10 cellular contexts compared by ENCODE assay signal in genomic region chr9:35662437-35662836, GRCh38. TPM values are rescaled to one million over a fixed set of nuclear protein-coding genes. Genes with fewer than 3 reads are reported as not detected.
DNase-seq lines count a peak whose midpoint lies in the region; ATAC-seq and TF ChIP-seq lines count a peak whose summit lies in the region.
"Had no signal": no experiment of that assay in that cellular context is flagged by ENCODE, and none has a peak within 500 bp of the region (broad histone marks: within the 10 kb centered on the region; RNA-seq: fewer than 3 reads in every experiment).

No MANE protein-coding gene starts in this region.

- H3K9me3 ChIP-seq in mammary epithelial cell (replicated peaks; ENCODE audit: insufficient read depth, low read length) (no peaks in the 10 kb centered on the region), transverse colon (no peaks in the 10 kb centered on the region)
- H3K9me3 ChIP-seq: mucosa of descending colon had no signal

- POLR2A ChIA-PET in MCF 10A (lab: Yijun Ruan, JAX), result interaction anchor here (0.5 to 2.6 kb wide), 4 partner anchors 8 to 72 kb away, joined by 3 to 16 read pairs (median 4); partner anchors contain the start of genes CREB3, TLN1 and TPM2
- POLR2A ChIA-PET in activated CD4-positive, alpha-beta memory T cell treated with anti-CD3 and anti-CD28 coated beads, Interleukin-2, amount 10 ng/mL, durations not matched to agents 7 days and 5 days (lab: Charles Lee), result interaction anchor here (0.9 to 11.8 kb wide), 7 partner anchors 11 to 87 kb away, joined by 3 to 257 read pairs (median 8); partner anchors contain the start of genes CD72, CREB3, GBA2 and RGP1

- no peak overlapping the region for H3K9ac ChIP-seq in mammary epithelial cell (ENCODE audit: insufficient read depth, low read length)

- H3K4me1 Mint-ChIP-seq in MCF 10A (ENCODE audit: insufficient read depth, unreplicated experiment), result peaks cover 25% of the 10 kb centered on the region
- H3K4me1 Mint-ChIP-seq in activated CD4-positive, alpha-beta memory T cell treated with anti-CD3 and anti-CD28 coated beads, Interleukin-2, amount 10 ng/mL, durations not matched to agents 7 days and 5 days, result peaks cover 84% of the 10 kb centered on the region
- H3K4me1 Mint-ChIP-seq in memory B cell, result peaks cover 40% of the 10 kb centered on the region

- 96% methylated on average over 4 of the region's 7 CpGs for WGBS in mammary epithelial cell (ENCODE audit: low coverage, missing lambda C conversion rate)
- WGBS in transverse colon (ENCODE audit: low coverage in 1 of 2), 2 donors, result 80 to 89% methylated on average over 5 to 7 of the region's 7 CpGs

- no peaks in the 10 kb centered on the region for H4K20me1 ChIP-seq in mammary epithelial cell (ENCODE audit: insufficient read depth, low read length)

- no peak for TF ChIP-seq POLR2A in transverse colon (IDR thresholded peaks at IDR 0.05)

- intact Hi-C loops in MCF 10A (cut with micrococcal nuclease), result no loop called here
- intact Hi-C loops in mammary epithelial cell (cut with micrococcal nuclease), result no loop called here
- intact Hi-C loops in transverse colon (cut with DNase I; ENCODE audit: low total_unique reads), result no loop called here

- BruUV-seq in MCF 10A (replicated peaks; lab: Mats Ljungman, UMichigan), result no TSS peak
- no TSS peak for BruUV-seq in mammary epithelial cell (replicated peaks; lab: Mats Ljungman, UMichigan)

- TF ChIP-seq EP300 in transverse colon (IDR thresholded peaks at IDR 0.05; ENCODE audit: low read depth), result no peak

- no peak overlapping the region for H3K4me2 ChIP-seq in mammary epithelial cell (ENCODE audit: insufficient read depth, low read depth, low read length)

- H3K36me3 ChIP-seq in mammary epithelial cell (ENCODE audit: insufficient read depth, low read length) (peaks cover 15% of the 10 kb centered on the region), transverse colon (no peaks in the 10 kb centered on the region)

- H3K9me3 Mint-ChIP-seq in MCF 10A (ENCODE audit: unreplicated experiment) (no peaks in the 10 kb centered on the region), memory B cell (no peaks in the 10 kb centered on the region)
- H3K9me3 Mint-ChIP-seq in activated CD4-positive, alpha-beta memory T cell treated with anti-CD3 and anti-CD28 coated beads, Interleukin-2, amount 10 ng/mL, durations not matched to agents 7 days and 5 days, result peaks cover 3% of the 10 kb centered on the region

- H3K27ac Mint-ChIP-seq in MCF 10A (ENCODE audit: low read depth, unreplicated experiment) (peak overlapping the region; percentile 74), memory B cell (peak overlapping the region; percentile 13)
- peak overlapping the region; percentile 86 for H3K27ac Mint-ChIP-seq in activated CD4-positive, alpha-beta memory T cell treated with anti-CD3 and anti-CD28 coated beads, Interleukin-2, amount 10 ng/mL, durations not matched to agents 7 days and 5 days

- H3K27ac ChIP-seq in mammary epithelial cell (ENCODE audit: insufficient read depth, low read depth, low read length) (no peak overlapping the region), transverse colon (peak overlapping the region; percentile 95 to 99 (median 98))

- H3K27me3 Mint-ChIP-seq in MCF 10A (ENCODE audit: insufficient read depth, unreplicated experiment) (no peaks in the 10 kb centered on the region), memory B cell (no peaks in the 10 kb centered on the region)
- peaks cover 4% of the 10 kb centered on the region for H3K27me3 Mint-ChIP-seq in activated CD4-positive, alpha-beta memory T cell treated with anti-CD3 and anti-CD28 coated beads, Interleukin-2, amount 10 ng/mL, durations not matched to agents 7 days and 5 days

- no peak for ATAC-seq in memory B cell (ENCODE audit: low read depth)
- ATAC-seq: mucosa of descending colon had no signal

- DNase-seq in MCF 10A (ENCODE audit: unreplicated experiment) (no peak), mammary epithelial cell (no peak), memory B cell (ENCODE audit: low spot score in 2 of 2) (no peak), transverse colon (no peak), NCI-H2029 (lab: John Stamatoyannopoulos, UW) (no peak), NCI-H82 (lab: John Stamatoyannopoulos, UW) (no peak), NCI-H1048 (lab: John Stamatoyannopoulos, UW) (no peak)
- no peak for DNase-seq in activated CD4-positive, alpha-beta memory T cell treated with anti-CD3 and anti-CD28 coated beads, Interleukin-2, amount 10 ng/mL, durations not matched to agents 7 days and 5 days
- DNase-seq: KBM-7 had no signal

- H3K4me1 ChIP-seq in mammary epithelial cell (ENCODE audit: insufficient read depth, low read length) (peaks cover 38% of the 10 kb centered on the region), transverse colon (peaks cover 18 to 62% (median 53%) of the 10 kb centered on the region in 4 donors)

- dilution Hi-C loops in mammary epithelial cell (cut with HindIII; ENCODE audit: low sequenced_read_pairs), result no loop called here

- TF ChIP-seq CTCF in MCF 10A (IDR thresholded peaks at IDR 0.05; ENCODE audit: unreplicated experiment), result no peak
- TF ChIP-seq CTCF in mammary epithelial cell (conservative IDR thresholded peaks at IDR 0.05 in 1 of 2, IDR thresholded peaks at IDR 0.05 in 1 of 2; ENCODE audit: extremely low read depth in 1 of 2, insufficient read depth in 1 of 2, low read depth in 1 of 2, low read length in 2 of 2), result no peak
- TF ChIP-seq CTCF in transverse colon (IDR thresholded peaks at IDR 0.05), result no peak

- H3K36me3 Mint-ChIP-seq in MCF 10A (ENCODE audit: insufficient read depth, unreplicated experiment) (peaks cover 36% of the 10 kb centered on the region), memory B cell (peaks cover 7% of the 10 kb centered on the region)
- peaks cover 53% of the 10 kb centered on the region for H3K36me3 Mint-ChIP-seq in activated CD4-positive, alpha-beta memory T cell treated with anti-CD3 and anti-CD28 coated beads, Interleukin-2, amount 10 ng/mL, durations not matched to agents 7 days and 5 days (ENCODE audit: low read depth)

- no peak overlapping the region for H2AFZ ChIP-seq in mammary epithelial cell (ENCODE audit: low read depth, low read length)

- H3K4me3 Mint-ChIP-seq in MCF 10A (ENCODE audit: unreplicated experiment), result no peak overlapping the region
- H3K4me3 Mint-ChIP-seq in activated CD4-positive, alpha-beta memory T cell treated with anti-CD3 and anti-CD28 coated beads, Interleukin-2, amount 10 ng/mL, durations not matched to agents 7 days and 5 days, result peak overlapping the region; percentile 80
- H3K4me3 Mint-ChIP-seq in memory B cell, result no peak overlapping the region

- in situ Hi-C loops in mammary epithelial cell (cut with MboI; ENCODE audit: low sequenced_read_pairs in 2 of 2), result no loop called here
- in situ Hi-C loops in transverse colon (cut with MboI; ENCODE audit: low pct_ligation_motif_present in 1 of 4, low pct_unique_long_range_greater_than_20kb in 1 of 4, low sequenced_read_pairs in 3 of 4), result no loop called here

- peaks cover 46% of the 10 kb centered on the region for H3K79me2 ChIP-seq in mammary epithelial cell (ENCODE audit: insufficient read depth, low read length)

- H3K4me3 ChIP-seq in mammary epithelial cell (replicated peaks in 1 of 3; ENCODE audit: insufficient read depth in 1 of 3, low read depth in 2 of 3, low read length in 3 of 3) (no peak overlapping the region), transverse colon (no peak overlapping the region)
- H3K4me3 ChIP-seq: mucosa of descending colon had no signal

- CTCF ChIA-PET in MCF 10A (lab: Yijun Ruan, JAX) (interaction anchor here (1.1 to 11.0 kb wide), 4 partner anchors 15 to 73 kb away, joined by 3 to 119 read pairs (median 11); partner anchors contain the start of genes CREB3 and TLN1), mammary epithelial cell (lab: Charles Lee; ENCODE audit: low non-redundant PET) (no interaction called here)
- CTCF ChIA-PET in activated CD4-positive, alpha-beta memory T cell treated with anti-CD3 and anti-CD28 coated beads, Interleukin-2, amount 10 ng/mL, durations not matched to agents 7 days and 5 days (lab: Charles Lee), result interaction anchor here (1.2 to 12.1 kb wide), 6 partner anchors 15 to 92 kb away, joined by 3 to 223 read pairs (median 24); partner anchors contain the start of genes CREB3, SIT1 and TLN1

- no peaks in the 10 kb centered on the region for H3K27me3 ChIP-seq in mammary epithelial cell (ENCODE audit: insufficient read depth, low read length)
- no peaks in the 10 kb centered on the region for H3K27me3 ChIP-seq in transverse colon

RNA-seq across cellular contexts. Expression of gene ARHGEF39, which starts 2.6 kb away (rescaled TPM):
- total RNA-seq in MCF 10A (2022) (2.9 and 5.1 TPM in 2 replicates), mammary epithelial cell (1 to 10 TPM in 1 of 2 donors, under 1 TPM in 1; 0.33 to 5.7 TPM), transverse colon (1 to 10 TPM; 1.6 to 7.4 (median 5.8) TPM)
- polyA plus RNA-seq in mammary epithelial cell, result 9.5 TPM
- polyA minus RNA-seq in mammary epithelial cell, result 7.8 TPM
- total RNA-seq in activated CD4-positive, alpha-beta memory T cell treated with anti-CD3 and anti-CD28 coated beads, Interleukin-2, amount 10 ng/mL, durations not matched to agents 7 days and 5 days, result 10 to 100 TPM; 19.1 to 19.9 TPM

RNA-seq across cellular contexts. Expression of gene CCDC107, which starts 4.3 kb away (rescaled TPM):
- 10.6 and 12.5 TPM in 2 replicates for total RNA-seq in MCF 10A (2022)
- total RNA-seq in mammary epithelial cell, result 10 to 100 TPM; 16.3 TPM
- 13.4 TPM for polyA plus RNA-seq in mammary epithelial cell
- polyA minus RNA-seq in mammary epithelial cell, result 2.9 TPM
- 10 to 100 TPM; 36.6 to 37.7 TPM for total RNA-seq in activated CD4-positive, alpha-beta memory T cell treated with anti-CD3 and anti-CD28 coated beads, Interleukin-2, amount 10 ng/mL, durations not matched to agents 7 days and 5 days
- 10 to 100 TPM; 32.0 to 50.1 (median 37.2) TPM for total RNA-seq in transverse colon

RNA-seq across cellular contexts. Expression of gene RMRP, which starts 4.6 kb away (rescaled TPM):
- total RNA-seq in MCF 10A (2022) (13,245 and 17,503 TPM in 2 replicates), mammary epithelial cell (over 10,000 TPM; 16,267 to 114,057 TPM), transverse colon (1,000 to 10,000 TPM; 1,115 to 7,222 (median 2,718) TPM)
- polyA plus RNA-seq in mammary epithelial cell, result 37.3 TPM
- 5,045 TPM for polyA minus RNA-seq in mammary epithelial cell
- total RNA-seq in activated CD4-positive, alpha-beta memory T cell treated with anti-CD3 and anti-CD28 coated beads, Interleukin-2, amount 10 ng/mL, durations not matched to agents 7 days and 5 days, result over 10,000 TPM in 1 of 2 experiments, 1,000 to 10,000 TPM in 1; 9,885 to 10,678 TPM

RNA-seq across cellular contexts. Expression of gene CA9, which starts 11.3 kb away (rescaled TPM):
- total RNA-seq in MCF 10A (2022) (not detected in 2 replicates), mammary epithelial cell (10 to 100 TPM in 1 of 2 donors, under 1 TPM in 1; 0.50 to 18.4 TPM), transverse colon (not detected)
- 37.7 TPM for polyA plus RNA-seq in mammary epithelial cell
- 42.9 TPM for polyA minus RNA-seq in mammary epithelial cell
- 1 to 10 TPM; 1.1 to 1.2 TPM for total RNA-seq in activated CD4-positive, alpha-beta memory T cell treated with anti-CD3 and anti-CD28 coated beads, Interleukin-2, amount 10 ng/mL, durations not matched to agents 7 days and 5 days

RNA-seq across cellular contexts. Expression of gene SIT1, which starts 11.7 kb away (rescaled TPM):
- total RNA-seq in MCF 10A (2022) (not detected in 2 replicates), mammary epithelial cell (not detected), transverse colon (1 to 10 TPM in 3 of 4 donors, not detected in 1; 1.2 to 6.7 (median 3.8) TPM)
- not detected for polyA plus RNA-seq in mammary epithelial cell
- polyA minus RNA-seq in mammary epithelial cell, result not detected
- 100 to 1,000 TPM; 210 to 214 TPM for total RNA-seq in activated CD4-positive, alpha-beta memory T cell treated with anti-CD3 and anti-CD28 coated beads, Interleukin-2, amount 10 ng/mL, durations not matched to agents 7 days and 5 days

Comparison
In these comparisons a context has a peak if more than half of its experiments do, and no peak if none do; other contexts are left out.
1. H3K27ac Mint-ChIP-seq: peak in every context shown above with its lines; median percentile 86 in activated CD4-positive, alpha-beta memory T cell treated with anti-CD3 and anti-CD28 coated beads, Interleukin-2, amount 10 ng/mL, durations not matched to agents 7 days and 5 days; 74 in MCF 10A; 13 in memory B cell.